ENCODE assay signal across 8 cellular contexts in genomic region chr1:65059930-65060538, GRCh38.
DNase-seq lines count a peak whose midpoint lies in the region; ATAC-seq and TF ChIP-seq lines count a peak whose summit lies in the region.

No MANE protein-coding gene starts in this region.

- no peak overlapping the region for H3K9ac ChIP-seq in IMR-90 (ENCODE audit: low read depth, low read length)

- H2BK120ac ChIP-seq in IMR-90 (ENCODE audit: low read depth, low read length): no peak overlapping the region

- DNase-seq in DMS53 treated with DMSO at 0.1 percent for 48 hours (lab: John Stamatoyannopoulos, UW; ENCODE audit: unreplicated experiment): peak; percentile 35
- DNase-seq in IMR-90: peak; percentile 61
- peak; percentile 54 for DNase-seq in astrocyte of the hippocampus (ENCODE audit: low read depth, low spot score)
- DNase-seq in kidney epithelial cell (ENCODE audit: low read depth): no peak
- no peak for DNase-seq in kidney glomerular epithelial cell (lab: John Stamatoyannopoulos, UW)
- no peak for DNase-seq in stimulated activated CD4-positive, alpha-beta T cell treated with anti-CD3 and anti-CD28 coated beads, Interleukin-2, amount 100 ng/mL, for 24 hours

- TF ChIP-seq POLR2A in IMR-90 (IDR thresholded peaks at IDR 0.05; ENCODE audit: low read depth, low read length): no peak

- no peak overlapping the region for H2AFZ ChIP-seq in IMR-90 (replicated peaks; ENCODE audit: low read length, poor library complexity)

- H2BK5ac ChIP-seq in IMR-90 (ENCODE audit: low read depth, low read length, poor library complexity, severe bottlenecking): no peak overlapping the region

- no CpG with 5 or more reads among the region's 7 CpGs for WGBS in IMR-90 (ENCODE audit: extremely low coverage in 2 of 2, insufficient read length in 1 of 2), 2 experiments

- intact Hi-C loops in IMR-90 (cut with micrococcal nuclease): loop anchor here (1.0 to 10.0 kb wide), 4 partner anchors 149 to 1185 kb away; no protein-coding TSS in a partner anchor

- POLR2A ChIA-PET in IMR-90 (lab: Charles Lee; ENCODE audit: unreplicated experiment): no interaction called here

- ATAC-seq in IMR-90 (ENCODE audit: low read depth) (peak; percentile 91), HG02588 (IDR thresholded peaks at IDR 0.05; ENCODE audit: unreplicated experiment) (no peak), GM19023 (IDR thresholded peaks at IDR 0.05; ENCODE audit: unreplicated experiment) (no peak)

- no peaks in the 10 kb centered on the region for H3K9me1 ChIP-seq in IMR-90 (ENCODE audit: insufficient read depth, low read length)

- H3K14ac ChIP-seq in IMR-90 (replicated peaks; ENCODE audit: low read depth, low read length): no peak overlapping the region

- in situ Hi-C loops in IMR-90 (cut with MboI; ENCODE audit: low sequenced_read_pairs): loop anchor here (10.0 kb wide), 1 partner anchor 365 kb away; the partner anchor contains the start of genes LEPR and LEPROT

- no peak overlapping the region for H2AK9ac ChIP-seq in IMR-90 (replicated peaks; ENCODE audit: low read depth, low read length, poor library complexity)

- H3K18ac ChIP-seq in IMR-90 (ENCODE audit: low read depth, low read length): no peak overlapping the region

- dilution Hi-C loops in IMR-90 (cut with HindIII; ENCODE audit: low sequenced_read_pairs, unreplicated experiment): no loop called here

- H3K23ac ChIP-seq in IMR-90 (ENCODE audit: low read depth, low read length): no peak overlapping the region

- peak overlapping the region; percentile 55 for H3K4me2 ChIP-seq in IMR-90 (ENCODE audit: low read depth, low read length)

- no peaks in the 10 kb centered on the region for H3K79me1 ChIP-seq in IMR-90 (ENCODE audit: low read depth in 1 of 2, low read length in 2 of 2)

- H3K36me3 ChIP-seq in IMR-90 (ENCODE audit: control insufficient read depth, insufficient read depth, low read length): peaks cover 6% of the 10 kb centered on the region
- no peaks in the 10 kb centered on the region for H3K36me3 ChIP-seq in kidney epithelial cell (ENCODE audit: control insufficient read depth, insufficient read depth, low read length)

- CTCF ChIA-PET in IMR-90 (lab: Yijun Ruan, JAX): interaction anchor here (0.6 to 0.9 kb wide), 12 partner anchors 15 to 762 kb away, joined by 3 to 12 read pairs (median 4); no protein-coding TSS in a partner anchor

- H3K27me3 ChIP-seq in IMR-90 (ENCODE audit: control insufficient read depth, insufficient read depth, low read length) (no peaks in the 10 kb centered on the region), kidney epithelial cell (ENCODE audit: control insufficient read depth, insufficient read depth, low read length) (no peaks in the 10 kb centered on the region)

- H3K4me1 ChIP-seq in IMR-90 (ENCODE audit: control insufficient read depth, insufficient read depth, low read length): no peaks in the 10 kb centered on the region

- no peak overlapping the region for H4K91ac ChIP-seq in IMR-90 (ENCODE audit: insufficient read depth, low read depth, low read length)

- H3K4me3 ChIP-seq in IMR-90 (ENCODE audit: insufficient read depth, low read depth, low read length): no peak overlapping the region
- no peak overlapping the region for H3K4me3 ChIP-seq in kidney epithelial cell (ENCODE audit: low read depth, low read length)

- no peak overlapping the region for H3K56ac ChIP-seq in IMR-90 (ENCODE audit: extremely low read depth, insufficient read depth, low read length)

- H2AK5ac ChIP-seq in IMR-90 (ENCODE audit: low read depth, low read length): no peak overlapping the region

- no peaks in the 10 kb centered on the region for H4K20me1 ChIP-seq in IMR-90 (ENCODE audit: insufficient read depth, low read length)

- no peak overlapping the region for H3K27ac ChIP-seq in IMR-90 (ENCODE audit: insufficient read depth, low read length)

- H2BK15ac ChIP-seq in IMR-90 (ENCODE audit: low read depth, low read length): no peak overlapping the region

- no peak overlapping the region for H3K4ac ChIP-seq in IMR-90 (ENCODE audit: low read depth, low read length)

- no peak overlapping the region for H2BK20ac ChIP-seq in IMR-90 (ENCODE audit: low read depth, low read length)

- no peak overlapping the region for H4K8ac ChIP-seq in IMR-90 (ENCODE audit: low read depth in 2 of 2, low read length in 2 of 2)

- no peak overlapping the region for H4K5ac ChIP-seq in IMR-90 (ENCODE audit: low read depth, low read length)

- no peaks in the 10 kb centered on the region for H3K9me3 ChIP-seq in IMR-90 (ENCODE audit: control insufficient read depth, insufficient read depth, low read length)

- peak; percentile 62 for TF ChIP-seq CTCF in IMR-90 (conservative IDR thresholded peaks at IDR 0.05; ENCODE audit: low read depth, low read length)
- TF ChIP-seq CTCF in kidney epithelial cell (IDR thresholded peaks at IDR 0.05; ENCODE audit: insufficient read depth, low read length, poor library complexity, severe bottlenecking): peak; percentile 48

- peak; percentile 60 for TF ChIP-seq RAD21 in IMR-90 (IDR thresholded peaks at IDR 0.05; ENCODE audit: low read length)

- BruUV-seq in IMR-90 (replicated peaks; lab: Mats Ljungman, UMichigan): no TSS peak

TF ChIP-seq in IMR-90, 13 proteins besides CTCF, POLR2A, EP300 and RAD21:
- TF ChIP-seq RFX5 (IDR thresholded peaks at IDR 0.05; ENCODE audit: low read depth, low read length): no peak
- peak; percentile 64 for TF ChIP-seq SMC3 (IDR thresholded peaks at IDR 0.05; ENCODE audit: low read depth, low read length)
- TF ChIP-seq BHLHE40 (IDR thresholded peaks at IDR 0.05; ENCODE audit: low read depth, low read length): no peak
- no peak for TF ChIP-seq MXI1 (IDR thresholded peaks at IDR 0.05; ENCODE audit: borderline replicate concordance, low read depth, low read length)
- TF ChIP-seq CEBPB (IDR thresholded peaks at IDR 0.05; ENCODE audit: low read depth, low read length): no peak
- TF ChIP-seq USF2 (IDR thresholded peaks at IDR 0.05; ENCODE audit: low read depth, low read length): no peak
- TF ChIP-seq NFE2L2 (IDR thresholded peaks at IDR 0.05; ENCODE audit: low read depth, low read length): no peak
- no peak for TF ChIP-seq MAZ (IDR thresholded peaks at IDR 0.05; ENCODE audit: borderline replicate concordance, low read depth, low read length)

Comparison
In these comparisons a context has a peak if more than half of its experiments do, and no peak if none do; other contexts are left out.
1. DNase-seq: peak in DMS53 treated with DMSO at 0.1 percent for 48 hours (single experiment), IMR-90 (single experiment) and astrocyte of the hippocampus (single experiment); none in kidney epithelial cell (single experiment), kidney glomerular epithelial cell (single experiment) and stimulated activated CD4-positive, alpha-beta T cell treated with anti-CD3 and anti-CD28 coated beads, Interleukin-2, amount 100 ng/mL, for 24 hours (0 of 2).